ENCODE assay signal across 41 cellular contexts in genomic region chr10:46042527-46042926, GRCh38. TPM values are rescaled to one million over a fixed set of nuclear protein-coding genes. Genes with fewer than 3 reads are reported as not detected.
"Had no signal": no experiment of that assay in that cellular context is flagged by ENCODE, and none has a peak within 500 bp of the region (broad histone marks: within the 10 kb centered on the region; RNA-seq: fewer than 3 reads in every experiment).

No MANE protein-coding gene starts in this region.

- H3K4me3 ChIP-seq: adrenal gland, body of pancreas, coronary artery, dorsolateral prefrontal cortex, heart left ventricle, left lung, lower lobe of right lung, mucosa of descending colon, right lobe of liver, tibial nerve had no signal

- H3K27me3 ChIP-seq: adrenal gland, body of pancreas, left lung, neutrophil, right lobe of liver, tibial nerve had no signal

- H3K4me1 Mint-ChIP-seq: activated naive CD8-positive, alpha-beta T cell treated with anti-CD3 and anti-CD28 coated beads for 36 hours; immature natural killer cell; nephron had no signal

- H3K27me3 Mint-ChIP-seq: activated naive CD8-positive, alpha-beta T cell treated with anti-CD3 and anti-CD28 coated beads for 36 hours had no signal

- H3K4me1 ChIP-seq: adrenal gland, body of pancreas, heart left ventricle, left lung, lower lobe of right lung, right lobe of liver, tibial nerve had no signal

- H3K27ac ChIP-seq: adrenal gland, body of pancreas, coronary artery, dorsolateral prefrontal cortex, heart left ventricle, left lung, lower lobe of right lung, neutrophil, right lobe of liver, tibial nerve, VCaP had no signal

- H3K36me3 ChIP-seq: adrenal gland, heart left ventricle, left lung, lower lobe of right lung, neutrophil, right lobe of liver, tibial nerve had no signal

- H3K9me3 Mint-ChIP-seq: activated naive CD8-positive, alpha-beta T cell treated with anti-CD3 and anti-CD28 coated beads for 36 hours; immature natural killer cell; nephron had no signal

- FAIRE-seq: TTC549 had no signal

- ATAC-seq: activated CD4-positive, CD25-positive, alpha-beta regulatory T cell treated with anti-CD3 and anti-CD28 coated beads, Interleukin-2, amount 50 U/mL, for 24 hours; body of pancreas; heart left ventricle; left lung; lower lobe of right lung; mucosa of descending colon; right lobe of liver had no signal

- H3K4me3 Mint-ChIP-seq: activated naive CD8-positive, alpha-beta T cell treated with anti-CD3 and anti-CD28 coated beads for 36 hours; immature natural killer cell; nephron had no signal

- DNase-seq: activated CD4-positive, alpha-beta T cell treated with anti-CD3 and anti-CD28 coated beads for 48 hours; activated CD4-positive, alpha-beta T cell treated with anti-CD3 and anti-CD28 coated beads, Interleukin-2, amount 50 U/mL, for 48 hours; activated CD8-positive, alpha-beta memory T cell treated with anti-CD3 and anti-CD28 coated beads for 24 hours; activated effector memory CD4-positive, alpha-beta T cell treated with Interleukin-2 at 50 U/mL for 16 hours; activated naive CD4-positive, alpha-beta T cell treated with Interleukin-2 at 50 U/mL for 16 hours; activated naive CD8-positive, alpha-beta T cell treated with anti-CD3 and anti-CD28 coated beads for 36 hours; adrenal gland; aorta; body of pancreas; dorsolateral prefrontal cortex; effector memory CD4-positive, alpha-beta T cell; foreskin fibroblast; heart left ventricle; hypothalamus; immature natural killer cell; kidney glomerular epithelial cell; left lung; lower lobe of right lung; mesendoderm; mucosa of descending colon; right lobe of liver; stimulated activated CD4-positive, alpha-beta T cell treated with anti-CD3 and anti-CD28 coated beads, Interleukin-2, amount 100 ng/mL, for 48 hours; stimulated activated naive CD4-positive, alpha-beta T cell treated with Interleukin-2 at 50 U/mL for 16 hours; T-helper 9 cell had no signal

- H3K9me3 ChIP-seq: adrenal gland, body of pancreas, heart left ventricle, left lung, lower lobe of right lung, mucosa of descending colon, neutrophil, right lobe of liver, tibial nerve had no signal

- H3K36me3 Mint-ChIP-seq: activated naive CD8-positive, alpha-beta T cell treated with anti-CD3 and anti-CD28 coated beads for 36 hours; immature natural killer cell had no signal

- H3K27ac Mint-ChIP-seq: activated naive CD8-positive, alpha-beta T cell treated with anti-CD3 and anti-CD28 coated beads for 36 hours; immature natural killer cell; nephron had no signal

RNA-seq across cellular contexts. Expression of gene MSMB, which starts 3.5 kb away (rescaled TPM):
- total RNA-seq: activated naive CD8-positive, alpha-beta T cell treated with anti-CD3 and anti-CD28 coated beads for 36 hours; adrenal gland; aorta; body of pancreas; cardiac septum; cerebellum; dorsolateral prefrontal cortex; heart left ventricle; mucosa of descending colon; myocyte; osteocyte; posterior vena cava; renal cortical epithelial cell; skeletal muscle tissue; T-helper 1 cell treated with Interleukin-12 subunit alpha and Interleukin-12 subunit beta and Interleukin-4 antibody, amounts not matched to agents 30 ng/mL and 1 ng/mL, for 36 hours; temporal lobe; tibial nerve; urinary bladder had no signal
- polyA plus RNA-seq: adrenal gland, aorta, heart left ventricle, immature natural killer cell had no signal
